Comparison of ENCODE assay signal across 8 cellular contexts in the genomic region with DNA sequence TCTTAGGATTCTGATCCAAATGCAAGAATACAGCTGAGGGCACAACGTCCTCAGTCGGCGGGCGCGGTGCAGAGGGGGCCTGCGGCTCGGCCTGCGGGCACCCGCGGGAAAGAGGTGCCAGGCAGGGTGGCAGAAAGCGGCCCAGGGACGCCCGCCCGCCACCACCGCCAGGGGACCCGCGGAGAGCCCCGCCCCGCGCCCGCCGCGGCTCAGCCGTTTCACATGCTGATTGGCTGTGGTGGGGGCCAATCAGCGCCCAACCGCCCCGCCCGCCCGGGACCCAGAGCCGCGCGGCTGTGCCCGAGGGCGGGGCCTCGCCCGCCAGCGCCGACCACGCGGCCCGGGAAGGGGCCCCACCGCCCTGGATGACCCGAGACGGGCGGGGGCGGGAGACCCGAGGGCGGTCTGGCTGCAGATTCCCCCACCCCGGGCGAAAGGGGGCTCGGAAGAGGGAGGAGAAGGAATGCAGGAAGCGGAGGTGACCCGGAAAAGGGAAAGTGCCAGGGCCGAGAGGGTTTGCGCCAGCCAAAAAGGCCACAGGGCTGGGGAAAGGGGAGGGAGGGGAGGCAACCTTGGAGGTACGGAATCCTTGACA. TPM values are rescaled to one million over a fixed set of nuclear protein-coding genes. Genes with fewer than 3 reads are reported as not detected.
DNase-seq lines count a peak whose midpoint lies in the region; ATAC-seq and TF ChIP-seq lines count a peak whose summit lies in the region.

No MANE protein-coding gene starts in this region.

- peak overlapping the region; percentile 90 to 92 for H3K27ac ChIP-seq in right atrium auricular region
- H3K27ac ChIP-seq in uterus, result peak overlapping the region; percentile 93 to 96

- TF ChIP-seq CTCF in GM13976 (IDR thresholded peaks at IDR 0.05; ENCODE audit: borderline replicate concordance, control extremely low read depth, extremely low read depth, insufficient read depth, missing control alignments), result peak; percentile 11
- peak; percentile 29 to 61 for TF ChIP-seq CTCF in right atrium auricular region (IDR thresholded peaks at IDR 0.05)
- peak in 3 of 4 experiments; percentile 44 to 77 (median 63) for TF ChIP-seq CTCF in uterus (IDR thresholded peaks at IDR 0.05)

- peak; percentile 98 for ATAC-seq in HG02759 (IDR thresholded peaks at IDR 0.05; ENCODE audit: unreplicated experiment)

- H3K36me3 ChIP-seq in right atrium auricular region, result no peaks in the 10 kb centered on the region
- H3K36me3 ChIP-seq in uterus, result no peaks in the 10 kb centered on the region

- peak; percentile 28 to 73 for TF ChIP-seq POLR2A in uterus (IDR thresholded peaks at IDR 0.05)

- H3K4me3 ChIP-seq in right atrium auricular region, result peak overlapping the region; percentile 55 to 62
- peak overlapping the region; percentile 41 to 69 for H3K4me3 ChIP-seq in uterus

- H3K4me1 ChIP-seq in right atrium auricular region (peaks cover 0 to 85% of the 10 kb centered on the region in 2 donors), uterus (peaks cover 6 to 15% of the 10 kb centered on the region in 2 donors)

- H3K9me3 ChIP-seq in right atrium auricular region, result no peaks in the 10 kb centered on the region
- H3K9me3 ChIP-seq in uterus, result no peaks in the 10 kb centered on the region

- intact Hi-C loops in uterus (cut with DNase I; ENCODE audit: low total_unique reads), result loop anchor here (10.0 kb wide), 1 partner anchor 157 kb away; no protein-coding TSS in a partner anchor

- in situ Hi-C loops in GM13976 (cut with MboI; ENCODE audit: low sequenced_read_pairs, unreplicated experiment), result no loop called here

- no peaks in the 10 kb centered on the region for H3K27me3 ChIP-seq in right atrium auricular region
- H3K27me3 ChIP-seq in uterus, result no peaks in the 10 kb centered on the region

- DNase-seq in GM13976 (ENCODE audit: low spot score), result peak; percentile 99
- DNase-seq in NCI-H128 (lab: John Stamatoyannopoulos, UW; ENCODE audit: unreplicated experiment), result peak; percentile 41
- peak; percentile 83 to 92 (median 86) for DNase-seq in T-helper 1 cell
- peak; percentile 66 for DNase-seq in amniotic stem cell (lab: John Stamatoyannopoulos, UW)
- DNase-seq in right atrium auricular region (ENCODE audit: low spot score), result peak; percentile 86
- peak; percentile 93 for DNase-seq in putamen (ENCODE audit: low spot score)
- peak; percentile 82 to 88 for DNase-seq in uterus

RNA-seq across cellular contexts. Expression of gene IRS1, which starts 8.0 kb away (rescaled TPM):
- 10 to 100 TPM; 14.6 to 15.8 TPM for total RNA-seq in right atrium auricular region
- total RNA-seq in uterus, result 10 to 100 TPM; 11.5 to 54.2 (median 29.5) TPM

RNA-seq across cellular contexts. Expression of gene RHBDD1, which starts 44.3 kb away (rescaled TPM):
- total RNA-seq in right atrium auricular region (10 to 100 TPM; 12.3 to 16.1 TPM), uterus (10 to 100 TPM; 19.5 to 91.5 (median 47.3) TPM)

Comparison
In these comparisons a context has a peak if more than half of its experiments do, and no peak if none do; other contexts are left out.
1. Peak in every context shown above with its lines: DNase-seq, ATAC-seq, H3K4me3 ChIP-seq and H3K27ac ChIP-seq.
2. DNase-seq: peak in every context shown above with its lines; median percentile 99 in GM13976; 93 in putamen; 86 in T-helper 1 cell; 86 in right atrium auricular region; 85 in uterus; 66 in amniotic stem cell; 41 in NCI-H128.
3. CTCF ChIP-seq: peak in every context shown above with its lines; median percentile 63 in uterus; 45 in right atrium auricular region; 11 in GM13976.